Comparison of ENCODE assay signal across 29 cellular contexts in the genomic region with DNA sequence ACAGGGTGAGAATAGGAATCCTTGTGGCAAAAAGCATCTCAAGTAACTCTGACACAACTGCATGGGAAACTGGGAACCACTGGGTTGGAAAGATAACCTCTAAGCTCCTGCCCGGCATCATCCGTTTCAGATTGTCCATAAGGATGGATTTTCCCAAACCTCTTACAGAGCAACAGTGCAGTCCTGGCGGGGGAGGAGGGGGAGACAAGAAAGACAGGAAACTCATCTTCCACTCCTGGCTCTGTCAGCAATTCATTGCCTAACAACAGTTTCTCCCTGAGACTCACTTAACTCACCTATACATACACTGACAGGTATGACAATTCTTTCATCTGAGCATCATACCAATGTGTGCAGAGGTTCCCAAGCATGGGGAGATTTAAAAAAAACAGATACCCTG.
"Had no signal": no experiment of that assay in that cellular context is flagged by ENCODE, and none has a peak within 500 bp of the region (broad histone marks: within the 10 kb centered on the region; RNA-seq: fewer than 3 reads in every experiment).

No MANE protein-coding gene starts in this region.

- H3K4me1 ChIP-seq: parathyroid adenoma, psoas muscle, stomach, thyroid gland had no signal

- H3K36me3 ChIP-seq: neural progenitor cell, ovary, right lobe of liver, sigmoid colon, stomach, thoracic aorta, thyroid gland, tibial nerve, upper lobe of left lung, vagina had no signal

- H2AFZ ChIP-seq: neural progenitor cell, parathyroid adenoma had no signal

- H3K36me3 Mint-ChIP-seq: natural killer cell; neural progenitor cell; stimulated activated naive B cell treated with anti-CD40 and anti-IgM and Interleukin-4, amounts not matched to agents 10 μg/mL and 1 μg/mL and 100 μg/mL, for 72 hours had no signal

- H3K4me3 Mint-ChIP-seq: naive thymus-derived CD4-positive, alpha-beta T cell; natural killer cell; nephron; neural progenitor cell; stimulated activated effector memory CD8-positive, alpha-beta T cell treated with anti-CD3 and anti-CD28 coated beads, Interleukin-12 subunit alpha, Interleukin-12 subunit beta, amount 100 ng/mL, for 72 hours; stimulated activated naive B cell treated with anti-CD40 and anti-IgM and Interleukin-4, amounts not matched to agents 10 μg/mL and 1 μg/mL and 100 μg/mL, for 72 hours; stimulated activated naive CD8-positive, alpha-beta T cell treated with anti-CD3 and anti-CD28 coated beads, Interleukin-15, Interleukin-2, amounts not matched to agents 100 ng/mL and 50 ng/mL, for 24 hours had no signal

- H3K9me3 ChIP-seq: ovary, psoas muscle, right lobe of liver, sigmoid colon, stomach, thoracic aorta, thyroid gland, tibial nerve, upper lobe of left lung, vagina had no signal

- H3K27ac Mint-ChIP-seq: natural killer cell; nephron; neural progenitor cell; progenitor cell of endocrine pancreas; stimulated activated effector memory CD8-positive, alpha-beta T cell treated with anti-CD3 and anti-CD28 coated beads, Interleukin-12 subunit alpha, Interleukin-12 subunit beta, amount 100 ng/mL, for 72 hours; stimulated activated naive B cell treated with anti-CD40 and anti-IgM and Interleukin-4, amounts not matched to agents 10 μg/mL and 1 μg/mL and 100 μg/mL, for 72 hours; stimulated activated naive CD8-positive, alpha-beta T cell treated with anti-CD3 and anti-CD28 coated beads, Interleukin-15, Interleukin-2, amounts not matched to agents 100 ng/mL and 50 ng/mL, for 24 hours had no signal

- ATAC-seq: naive thymus-derived CD4-positive, alpha-beta T cell; natural killer cell; psoas muscle; right cardiac atrium; stimulated activated effector memory CD8-positive, alpha-beta T cell treated with anti-CD3 and anti-CD28 coated beads, Interleukin-12 subunit alpha, Interleukin-12 subunit beta, amount 100 ng/mL, for 72 hours; stimulated activated naive B cell treated with anti-CD40 and anti-IgM and Interleukin-4, amounts not matched to agents 10 μg/mL and 1 μg/mL and 100 μg/mL, for 72 hours had no signal

- DNase-seq: naive thymus-derived CD4-positive, alpha-beta T cell; natural killer cell; nucleus accumbens; ovary; posterior cingulate gyrus; psoas muscle; right cardiac atrium; right lobe of liver; sigmoid colon; small intestine; stimulated activated CD4-positive, alpha-beta T cell treated with anti-CD3 and anti-CD28 coated beads, Interleukin-15, amount 100 ng/mL, for 24 hours; stimulated activated CD4-positive, alpha-beta T cell treated with anti-CD3 and anti-CD28 coated beads, Interleukin-2, amount 100 ng/mL, for 24 hours; stimulated activated CD4-positive, alpha-beta T cell treated with anti-CD3 and anti-CD28 coated beads, Interleukin-2, amount 100 ng/mL, for 48 hours; stimulated activated CD4-positive, alpha-beta T cell treated with anti-CD3 and anti-CD28 coated beads, Interleukin-4, amount 100 ng/mL, for 24 hours; stimulated activated naive B cell treated with anti-CD40 and anti-IgM and Interleukin-4, amounts not matched to agents 10 μg/mL and 1 μg/mL and 100 μg/mL, for 72 hours; stimulated activated naive CD4-positive, alpha-beta T cell treated with Interleukin-2 at 50 U/mL for 16 hours; stomach; thyroid gland; upper lobe of left lung had no signal

- H3K27me3 ChIP-seq: neural progenitor cell, ovary, right lobe of liver, sigmoid colon, stomach, thyroid gland, tibial nerve, upper lobe of left lung, vagina had no signal

- H3K9me3 Mint-ChIP-seq: natural killer cell; stimulated activated effector memory CD8-positive, alpha-beta T cell treated with anti-CD3 and anti-CD28 coated beads, Interleukin-12 subunit alpha, Interleukin-12 subunit beta, amount 100 ng/mL, for 72 hours; stimulated activated naive B cell treated with anti-CD40 and anti-IgM and Interleukin-4, amounts not matched to agents 10 μg/mL and 1 μg/mL and 100 μg/mL, for 72 hours; stimulated activated naive CD8-positive, alpha-beta T cell treated with anti-CD3 and anti-CD28 coated beads, Interleukin-15, Interleukin-2, amounts not matched to agents 100 ng/mL and 50 ng/mL, for 24 hours had no signal

- H3K27ac ChIP-seq: neural progenitor cell, ovary, parathyroid adenoma, psoas muscle, right lobe of liver, sigmoid colon, stomach, thoracic aorta, thyroid gland, tibial nerve, upper lobe of left lung, vagina had no signal

- H3K9ac ChIP-seq: neural progenitor cell, parathyroid adenoma had no signal

- H3K4me2 ChIP-seq: neural progenitor cell had no signal

- H3K4me3 ChIP-seq: neural progenitor cell, ovary, psoas muscle, right lobe of liver, sigmoid colon, stomach, thoracic aorta, thyroid gland, tibial nerve, upper lobe of left lung, vagina had no signal

- H3K79me2 ChIP-seq: parathyroid adenoma had no signal

- FAIRE-seq: small intestine, urothelium cell line had no signal
